In the genomic region with DNA sequence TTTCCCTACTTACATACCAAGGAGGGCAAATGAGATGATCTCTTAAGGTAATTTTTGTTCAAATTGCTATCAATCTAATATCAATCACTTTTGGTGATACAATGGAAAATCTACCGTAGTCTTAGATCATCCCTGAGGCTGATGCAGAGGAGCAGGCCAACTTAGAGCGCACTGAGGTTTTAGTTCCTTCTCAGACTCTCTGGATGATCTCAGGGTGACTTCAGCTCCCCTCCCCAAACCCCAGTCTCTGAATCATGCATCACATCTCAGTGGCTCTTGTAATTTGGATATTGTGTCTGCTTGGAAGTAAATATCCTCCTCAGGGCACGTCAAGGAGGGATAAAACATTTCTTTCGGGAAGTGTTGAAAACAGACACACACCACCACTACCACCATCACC, we compare ENCODE assay signal across 20 cellular contexts. TPM values are rescaled to one million over a fixed set of nuclear protein-coding genes. Genes with fewer than 3 reads are reported as not detected.
"Had no signal": no experiment of that assay in that cellular context is flagged by ENCODE, and none has a peak within 500 bp of the region (broad histone marks: within the 10 kb centered on the region; RNA-seq: fewer than 3 reads in every experiment).

No MANE protein-coding gene starts in this region.

- H3K9me3 ChIP-seq: MG63, Peyer's patch, SJCRH30, SK-N-SH had no signal

- H3K9me2 ChIP-seq: SK-N-SH had no signal

- H3K27ac ChIP-seq: cardiac muscle cell, Peyer's patch, RWPE1, SJCRH30, WERI-Rb-1 had no signal

- H3K27me3 ChIP-seq: MG63, Peyer's patch, SJCRH30 had no signal

- H3K4me3 ChIP-seq: cardiac muscle cell, MG63, Peyer's patch, SJCRH30 had no signal

- FAIRE-seq: astrocyte had no signal

- H3K9ac ChIP-seq: SK-N-SH had no signal

- DNase-seq: activated CD4-positive, alpha-beta T cell treated with anti-CD3 and anti-CD28 coated beads for 4 hours; activated CD8-positive, alpha-beta memory T cell treated with anti-CD3 and anti-CD28 coated beads, Interleukin-2, amount 10 ng/mL, durations not matched to agents 7 days and 5 days; activated gamma-delta T cell treated with Interleukin-2 at 50 U/mL for 16 hours; activated naive CD4-positive, alpha-beta T cell treated with anti-CD3 and anti-CD28 coated beads, Interleukin-2, amount 10 ng/mL, durations not matched to agents 7 days and 5 days; activated T-cell treated with anti-CD3 and anti-CD28 coated beads, Interleukin-2, amount 50 U/mL, for 24 hours; amygdala; MG63; NCI-H1048; NCI-H187 treated with DMSO at 0.1 percent for 48 hours; NCI-H2081 treated with DMSO at 0.1 percent for 48 hours; NCI-H524; Peyer's patch; Right ventricle myocardium superior; SJCRH30; SK-N-SH; T-helper 1 cell; WERI-Rb-1 had no signal

- H3K4me2 ChIP-seq: SK-N-SH had no signal

- H3K36me3 ChIP-seq: cardiac muscle cell, MG63, Peyer's patch, SJCRH30 had no signal

- H3K4me1 ChIP-seq: SJCRH30 had no signal

- ATAC-seq: activated CD8-positive, alpha-beta memory T cell treated with anti-CD3 and anti-CD28 coated beads, Interleukin-2, amount 10 ng/mL, durations not matched to agents 7 days and 5 days had no signal

RNA-seq across cellular contexts. Expression of gene TUBB2B, which starts 5.9 kb away (rescaled TPM):
- total RNA-seq: activated CD8-positive, alpha-beta memory T cell treated with anti-CD3 and anti-CD28 coated beads, Interleukin-2, amount 10 ng/mL, durations not matched to agents 7 days and 5 days had no signal
